18 cellular contexts compared by ENCODE assay signal in genomic region chrX:11352296-11352741, GRCh38. TPM values are rescaled to one million over a fixed set of nuclear protein-coding genes. Genes with fewer than 3 reads are reported as not detected.
DNase-seq lines count a peak whose midpoint lies in the region; TF ChIP-seq lines count a peak whose summit lies in the region.
"Had no signal": no experiment of that assay in that cellular context is flagged by ENCODE, and none has a peak within 500 bp of the region (broad histone marks: within the 10 kb centered on the region; RNA-seq: fewer than 3 reads in every experiment).

No MANE protein-coding gene starts in this region.

- no peaks in the 10 kb centered on the region for H3K27me3 ChIP-seq in CD8-positive, alpha-beta memory T cell (ENCODE audit: insufficient read depth, low read length, poor library complexity, severe bottlenecking)
- no peaks in the 10 kb centered on the region for H3K27me3 ChIP-seq in Peyer's patch
- H3K27me3 ChIP-seq in rectal smooth muscle tissue (ENCODE audit: control insufficient read depth, insufficient read depth, low read length) = no peaks in the 10 kb centered on the region
- H3K27me3 ChIP-seq in neuronal stem cell (ENCODE audit: control insufficient read depth in 3 of 3, insufficient read depth in 3 of 3, low read depth in 1 of 3, low read length in 3 of 3) = no peaks in the 10 kb centered on the region
- H3K27me3 ChIP-seq: right lobe of liver, upper lobe of right lung had no signal

- TF ChIP-seq CTCF in Peyer's patch (IDR thresholded peaks at IDR 0.05) = no peak
- TF ChIP-seq CTCF in fibroblast of the aortic adventitia (IDR thresholded peaks at IDR 0.05; ENCODE audit: insufficient read depth, low read length) = no peak

- H3K4me2 ChIP-seq in neuronal stem cell (ENCODE audit: insufficient read depth, low read length, poor library complexity, severe bottlenecking) = no peak overlapping the region

- H3K4ac ChIP-seq in neuronal stem cell (ENCODE audit: low read length) = no peak overlapping the region

- H3K9ac ChIP-seq in rectal smooth muscle tissue (ENCODE audit: low read length) (no peak overlapping the region), neuronal stem cell (ENCODE audit: low read depth, low read length, poor library complexity) (no peak overlapping the region)

- no peak overlapping the region for H3K14ac ChIP-seq in neuronal stem cell (ENCODE audit: low read length)

- no peak overlapping the region for H3K23ac ChIP-seq in neuronal stem cell (ENCODE audit: low read depth, low read length, poor library complexity)

- H3K9me3 ChIP-seq in CD8-positive, alpha-beta memory T cell (ENCODE audit: low read length) = no peaks in the 10 kb centered on the region
- H3K9me3 ChIP-seq in Peyer's patch = no peaks in the 10 kb centered on the region
- no peaks in the 10 kb centered on the region for H3K9me3 ChIP-seq in neuronal stem cell (replicated peaks in 1 of 2; ENCODE audit: control insufficient read depth in 2 of 2, insufficient read depth in 1 of 2, low read depth in 1 of 2, low read length in 2 of 2)
- H3K9me3 ChIP-seq: right lobe of liver, upper lobe of right lung had no signal

- CTCF ChIA-PET in CD8-positive, alpha-beta memory T cell (lab: Charles Lee) = no interaction called here

- no peaks in the 10 kb centered on the region for H3K36me3 ChIP-seq in CD8-positive, alpha-beta memory T cell (ENCODE audit: insufficient read depth, low read length)
- H3K36me3 ChIP-seq in Peyer's patch (no peaks in the 10 kb centered on the region), rectal smooth muscle tissue (ENCODE audit: control insufficient read depth, insufficient read depth, low read length) (no peaks in the 10 kb centered on the region), neuronal stem cell (replicated peaks in 1 of 2; ENCODE audit: control insufficient read depth in 2 of 2, insufficient read depth in 2 of 2, low read length in 2 of 2) (no peaks in the 10 kb centered on the region)
- H3K36me3 ChIP-seq: right lobe of liver, upper lobe of right lung had no signal

- peaks cover 0 to 2% (median 0%) of the 10 kb centered on the region in 5 donors for H3K9me3 Mint-ChIP-seq in CD8-positive, alpha-beta memory T cell

- H3K27ac Mint-ChIP-seq in CD8-positive, alpha-beta memory T cell = no peak overlapping the region

- H4K8ac ChIP-seq in neuronal stem cell (ENCODE audit: low read depth, low read length) = no peak overlapping the region

- no peak overlapping the region for H3K4me3 Mint-ChIP-seq in CD8-positive, alpha-beta memory T cell

- H3K79me1 ChIP-seq in neuronal stem cell (ENCODE audit: low read depth, low read length) = peaks cover 1% of the 10 kb centered on the region

- H3K36me3 Mint-ChIP-seq in CD8-positive, alpha-beta memory T cell = no peaks in the 10 kb centered on the region

- peak overlapping the region; percentile 57 for H3K27ac ChIP-seq in CD8-positive, alpha-beta memory T cell (ENCODE audit: low read depth, low read length)
- peak overlapping the region in 3 of 4 donors; percentile 68 to 76 (median 71) for H3K27ac ChIP-seq in Peyer's patch
- peak overlapping the region; percentile 63 for H3K27ac ChIP-seq in rectal smooth muscle tissue (ENCODE audit: low read depth, low read length)
- H3K27ac ChIP-seq in neuronal stem cell (replicated peaks; ENCODE audit: low read length) = no peak overlapping the region
- H3K27ac ChIP-seq: right lobe of liver, upper lobe of right lung had no signal

- TF ChIP-seq POLR2A in Peyer's patch (IDR thresholded peaks at IDR 0.05) = no peak

- POLR2A ChIA-PET in CD8-positive, alpha-beta memory T cell (lab: Charles Lee) = no interaction called here

- H2BK15ac ChIP-seq in neuronal stem cell (ENCODE audit: low read length) = no peak overlapping the region

- H3K4me3 ChIP-seq in CD8-positive, alpha-beta memory T cell (ENCODE audit: low read length) = no peak overlapping the region
- no peak overlapping the region for H3K4me3 ChIP-seq in Peyer's patch
- H3K4me3 ChIP-seq in fibroblast of the aortic adventitia (ENCODE audit: low read depth, low read length) = no peak overlapping the region
- no peak overlapping the region for H3K4me3 ChIP-seq in rectal smooth muscle tissue (ENCODE audit: low read length)
- H3K4me3 ChIP-seq in neuronal stem cell (ENCODE audit: low read length in 2 of 2) = no peak overlapping the region
- H3K4me3 ChIP-seq: right lobe of liver, upper lobe of right lung had no signal

- no peak for DNase-seq in CD8-positive, alpha-beta memory T cell
- DNase-seq in Peyer's patch (no peak), fibroblast of the aortic adventitia (ENCODE audit: low read depth) (peak; percentile 34), GM19238 (ENCODE audit: insufficient read length, low spot score) (no peak), MV-4-11 (lab: John Stamatoyannopoulos, UW) (no peak), neuronal stem cell (ENCODE audit: low spot score) (no peak)
- no peak for DNase-seq in stimulated activated CD8-positive, alpha-beta memory T cell treated with anti-CD3 and anti-CD28 coated beads, Interleukin-4, amount 100 ng/mL, for 48 hours
- DNase-seq: activated CD4-positive, CD25-positive, alpha-beta regulatory T cell; activated effector memory CD4-positive, alpha-beta T cell treated with Interleukin-2 at 50 U/mL for 16 hours; GDM1; NCI-H2081 treated with DMSO at 0.1 percent for 48 hours; stimulated activated CD4-positive, alpha-beta T cell treated with anti-CD3 and anti-CD28 coated beads, Interleukin-4, amount 100 ng/mL, for 1 hour; upper lobe of right lung had no signal

- no peak overlapping the region for H3K18ac ChIP-seq in neuronal stem cell (ENCODE audit: low read length)

- H2AK5ac ChIP-seq in neuronal stem cell (ENCODE audit: low read depth, low read length) = no peak overlapping the region

- no peaks in the 10 kb centered on the region for H3K4me1 ChIP-seq in CD8-positive, alpha-beta memory T cell (ENCODE audit: insufficient read depth, low read length)
- no peaks in the 10 kb centered on the region for H3K4me1 ChIP-seq in Peyer's patch
- peaks cover 3% of the 10 kb centered on the region for H3K4me1 ChIP-seq in rectal smooth muscle tissue (ENCODE audit: control insufficient read depth, insufficient read depth, low read length)
- peaks cover 1 to 4% of the 10 kb centered on the region in 2 donors for H3K4me1 ChIP-seq in neuronal stem cell (ENCODE audit: control insufficient read depth in 2 of 2, insufficient read depth in 1 of 2, low read depth in 1 of 2, low read length in 2 of 2)
- H3K4me1 ChIP-seq: right lobe of liver, upper lobe of right lung had no signal

- WGBS in neuronal stem cell (ENCODE audit: extremely low coverage in 2 of 2, insufficient read length in 2 of 2, insufficient replicate concordance in 1 of 2), 2 donors = no CpG with 5 or more reads among the region's 1 CpG

- H2BK5ac ChIP-seq in neuronal stem cell (ENCODE audit: low read length) = no peak overlapping the region

- H2AFZ ChIP-seq in neuronal stem cell (ENCODE audit: low read length) = no peak overlapping the region

- peaks cover 0 to 5% of the 10 kb centered on the region in 2 donors for H3K27me3 Mint-ChIP-seq in CD8-positive, alpha-beta memory T cell

- no peak overlapping the region for H4K91ac ChIP-seq in neuronal stem cell (ENCODE audit: low read depth, low read length, poor library complexity)

- no peaks in the 10 kb centered on the region for H3K4me1 Mint-ChIP-seq in CD8-positive, alpha-beta memory T cell

- no peak overlapping the region for H2BK120ac ChIP-seq in neuronal stem cell (ENCODE audit: low read depth, low read length)

- H2BK12ac ChIP-seq in neuronal stem cell (ENCODE audit: low read length) = no peak overlapping the region

RNA-seq across cellular contexts. Expression of gene AMELX, which starts 59.1 kb away (rescaled TPM):
- not detected for total RNA-seq in CD8-positive, alpha-beta memory T cell
- polyA plus RNA-seq in CD8-positive, alpha-beta memory T cell = not detected
- total RNA-seq in Peyer's patch (not detected), fibroblast of the aortic adventitia (ENCODE audit: low replicate concordance) (not detected in 2 replicates)
- not detected for polyA plus RNA-seq in neuronal stem cell (2013, experiment 1 of 2)
- 0.06 TPM for polyA plus RNA-seq in neuronal stem cell (2013, experiment 2 of 2)
- total RNA-seq: dermis microvascular lymphatic vessel endothelial cell, lung microvascular endothelial cell, right lobe of liver, upper lobe of right lung had no signal
- polyA plus RNA-seq: neural cell had no signal
